ENCODE assay signal across 8 cellular contexts in genomic region chr19:47109541-47110375, GRCh38. TPM values are rescaled to one million over a fixed set of nuclear protein-coding genes. Genes with fewer than 3 reads are reported as not detected.
DNase-seq lines count a peak whose midpoint lies in the region; ATAC-seq, FAIRE-seq and TF ChIP-seq lines count a peak whose summit lies in the region.

No MANE protein-coding gene starts in this region.

- H3K27me3 Mint-ChIP-seq in CD4-positive, CD25-positive, alpha-beta regulatory T cell = peaks cover 12% of the 10 kb centered on the region
- H3K27me3 Mint-ChIP-seq in nephron progenitor cell (ENCODE audit: low read depth, poor library complexity) = no peaks in the 10 kb centered on the region

- ATAC-seq in CD4-positive, CD25-positive, alpha-beta regulatory T cell (ENCODE audit: low read depth in 2 of 2) = no peak
- no peak for ATAC-seq in GM19455 (IDR thresholded peaks at IDR 0.05; ENCODE audit: unreplicated experiment)

- peaks cover 0 to 3% (median 0%) of the 10 kb centered on the region in 7 donors for H3K9me3 Mint-ChIP-seq in CD4-positive, CD25-positive, alpha-beta regulatory T cell
- no peaks in the 10 kb centered on the region for H3K9me3 Mint-ChIP-seq in nephron progenitor cell

- H3K9me3 ChIP-seq in CD4-positive, CD25-positive, alpha-beta regulatory T cell (ENCODE audit: control insufficient read depth in 2 of 2, low read length in 2 of 2) = no peaks in the 10 kb centered on the region
- no peaks in the 10 kb centered on the region for H3K9me3 ChIP-seq in uterus

- peak; percentile 22 to 89 (median 49) for DNase-seq in CD4-positive, CD25-positive, alpha-beta regulatory T cell
- no peak for DNase-seq in Jurkat, Clone E6-1 (ENCODE audit: low read depth, low spot score)
- DNase-seq in activated CD4-positive, alpha-beta T cell treated with anti-CD3 and anti-CD28 coated beads, Interleukin-2, amount 50 U/mL, for 1 hour = peak; percentile 33
- DNase-seq in nephron progenitor cell (no peak), uterus (peak in 1 of 2 donors; percentile 43), HuH-7 (ENCODE audit: low spot score) (no peak)

- peak; percentile 23 for FAIRE-seq in endometrium (lab: Jason Lieb, UNC)

- TF ChIP-seq CTCF in nephron progenitor cell (IDR thresholded peaks at IDR 0.05) (no peak), uterus (IDR thresholded peaks at IDR 0.05) (no peak)

- H3K4me1 Mint-ChIP-seq in CD4-positive, CD25-positive, alpha-beta regulatory T cell = peaks cover 31 to 69% (median 54%) of the 10 kb centered on the region in 4 donors
- peaks cover 72% of the 10 kb centered on the region for H3K4me1 Mint-ChIP-seq in nephron progenitor cell

- peaks cover 70% of the 10 kb centered on the region for H3K4me1 ChIP-seq in CD4-positive, CD25-positive, alpha-beta regulatory T cell (ENCODE audit: control insufficient read depth, insufficient read depth, low read length, poor library complexity, severe bottlenecking)
- H3K4me1 ChIP-seq in uterus = peaks cover 0 to 13% of the 10 kb centered on the region in 2 donors

- no peaks in the 10 kb centered on the region for H3K27me3 ChIP-seq in CD4-positive, CD25-positive, alpha-beta regulatory T cell (ENCODE audit: control insufficient read depth, insufficient read depth, low read length)
- H3K27me3 ChIP-seq in uterus = no peaks in the 10 kb centered on the region

- H3K27ac ChIP-seq in CD4-positive, CD25-positive, alpha-beta regulatory T cell (ENCODE audit: insufficient read depth, low read length, poor library complexity, severe bottlenecking) = peak overlapping the region; percentile 100
- peak overlapping the region; percentile 100 for H3K27ac ChIP-seq in uterus

- H3K36me3 ChIP-seq in CD4-positive, CD25-positive, alpha-beta regulatory T cell (ENCODE audit: control insufficient read depth, insufficient read depth, low read length) = peaks cover 5% of the 10 kb centered on the region
- H3K36me3 ChIP-seq in uterus = no peaks in the 10 kb centered on the region

- peak overlapping the region; percentile 99 for H3K4me3 ChIP-seq in CD4-positive, CD25-positive, alpha-beta regulatory T cell (ENCODE audit: low read depth, low read length)
- H3K4me3 ChIP-seq in Jurkat, Clone E6-1 (ENCODE audit: low read length) = peak overlapping the region; percentile 97
- peak overlapping the region; percentile 84 to 88 for H3K4me3 ChIP-seq in uterus

- peak overlapping the region; percentile 90 to 100 (median 99) for H3K4me3 Mint-ChIP-seq in CD4-positive, CD25-positive, alpha-beta regulatory T cell
- peak overlapping the region; percentile 91 for H3K4me3 Mint-ChIP-seq in nephron progenitor cell

- no peak for TF ChIP-seq POLR2A in uterus (IDR thresholded peaks at IDR 0.05)

- H3K36me3 Mint-ChIP-seq in CD4-positive, CD25-positive, alpha-beta regulatory T cell = peaks cover 19% of the 10 kb centered on the region
- peaks cover 18% of the 10 kb centered on the region for H3K36me3 Mint-ChIP-seq in nephron progenitor cell (ENCODE audit: low read depth)

- intact Hi-C loops in uterus (cut with DNase I; ENCODE audit: low total_unique reads) = no loop called here

- peak overlapping the region; percentile 99 to 100 (median 100) for H3K27ac Mint-ChIP-seq in CD4-positive, CD25-positive, alpha-beta regulatory T cell
- H3K27ac Mint-ChIP-seq in nephron progenitor cell = peak overlapping the region; percentile 97

RNA-seq across cellular contexts. Expression of gene ZC3H4, which starts 3.8 kb away (rescaled TPM):
- 84.7 TPM for total RNA-seq in CD4-positive, CD25-positive, alpha-beta regulatory T cell
- polyA plus RNA-seq in CD4-positive, CD25-positive, alpha-beta regulatory T cell = under 1 TPM; 0.58 to 0.84 (median 0.69) TPM
- 9.1 TPM for polyA plus RNA-seq in Jurkat, Clone E6-1 (2012; ENCODE audit: insufficient read depth, insufficient read length)
- 10 to 100 TPM in 3 of 4 donors, 1 to 10 TPM in 1; 3.3 to 43.1 (median 18.3) TPM for total RNA-seq in uterus

RNA-seq across cellular contexts. Expression of gene SAE1, which starts 20.9 kb away (rescaled TPM):
- 45.5 TPM for total RNA-seq in CD4-positive, CD25-positive, alpha-beta regulatory T cell
- 100 to 1,000 TPM; 106 to 127 (median 115) TPM for polyA plus RNA-seq in CD4-positive, CD25-positive, alpha-beta regulatory T cell
- 227 TPM for polyA plus RNA-seq in Jurkat, Clone E6-1 (2012; ENCODE audit: insufficient read depth, insufficient read length)
- total RNA-seq in uterus = 100 to 1,000 TPM in 1 of 4 donors, 10 to 100 TPM in 3; 17.6 to 144 (median 45.6) TPM

Comparison
In these comparisons a context has a peak if more than half of its experiments do, and no peak if none do; other contexts are left out.
1. DNase-seq: peak in CD4-positive, CD25-positive, alpha-beta regulatory T cell (3 of 3) and activated CD4-positive, alpha-beta T cell treated with anti-CD3 and anti-CD28 coated beads, Interleukin-2, amount 50 U/mL, for 1 hour (single experiment); none in Jurkat, Clone E6-1 (single experiment), nephron progenitor cell (single experiment) and HuH-7 (single experiment).
2. Peak in every context shown above with its lines, with median percentiles within 50 percentile points of each other: H3K4me3 ChIP-seq.